15 cellular contexts compared by ENCODE assay signal in genomic region chr6:52509281-52510212, GRCh38.
DNase-seq lines count a peak whose midpoint lies in the region; ATAC-seq and TF ChIP-seq lines count a peak whose summit lies in the region.
"Had no signal": no experiment of that assay in that cellular context is flagged by ENCODE, and none has a peak within 500 bp of the region (broad histone marks: within the 10 kb centered on the region; RNA-seq: fewer than 3 reads in every experiment).

No MANE protein-coding gene starts in this region.

- H3K27ac ChIP-seq in BLaER1 = peak overlapping the region; percentile 32; the same call in 1 of the 2 replicates
- H3K27ac ChIP-seq: upper lobe of right lung had no signal

- peaks cover 92% of the 10 kb centered on the region for H3K36me3 ChIP-seq in BLaER1

- peak overlapping the region; percentile 78 for H3K4me2 ChIP-seq in BLaER1

- H3K4me1 Mint-ChIP-seq in HFFc6 (ENCODE audit: low read depth) (peaks cover 97% of the 10 kb centered on the region), neural crest cell (peaks cover 15% of the 10 kb centered on the region)

- H4K20me1 ChIP-seq in BLaER1 = no peaks in the 10 kb centered on the region

- peaks cover 33% of the 10 kb centered on the region for H3K27me3 Mint-ChIP-seq in HFFc6 (ENCODE audit: insufficient read depth)
- H3K27me3 Mint-ChIP-seq in neural crest cell (ENCODE audit: low read depth) = no peaks in the 10 kb centered on the region
- H3K27me3 Mint-ChIP-seq: activated CD4-positive, alpha-beta T cell treated with anti-CD3 and anti-CD28 coated beads for 36 hours had no signal

- peak overlapping the region; percentile 98 for H3K27ac Mint-ChIP-seq in HFFc6
- H3K27ac Mint-ChIP-seq in neural crest cell (ENCODE audit: unreplicated experiment) = peak overlapping the region; percentile 27
- H3K27ac Mint-ChIP-seq: activated CD4-positive, alpha-beta T cell treated with anti-CD3 and anti-CD28 coated beads for 36 hours had no signal

- no peak for TF ChIP-seq CTCF in HFFc6 (IDR thresholded peaks at IDR 0.05)
- no peak for TF ChIP-seq CTCF in neural crest cell (conservative IDR thresholded peaks at IDR 0.05)

- H3K4me1 ChIP-seq in BLaER1 = peaks cover 94% of the 10 kb centered on the region

- peak overlapping the region; percentile 79 for H3K4me3 Mint-ChIP-seq in HFFc6
- H3K4me3 Mint-ChIP-seq in neural crest cell = no peak overlapping the region
- H3K4me3 Mint-ChIP-seq: activated CD4-positive, alpha-beta T cell treated with anti-CD3 and anti-CD28 coated beads for 36 hours; immature natural killer cell had no signal

- no peak overlapping the region for H3K4me3 ChIP-seq in BLaER1
- H3K4me3 ChIP-seq: upper lobe of right lung had no signal

- intact Hi-C loops in sciatic nerve (cut with DNase I) = loop anchor here (10.0 kb wide), 1 partner anchor 65 kb away; the partner anchor contains the start of gene TRAM2

- H3K9me3 ChIP-seq in BLaER1 = no peaks in the 10 kb centered on the region
- H3K9me3 ChIP-seq: upper lobe of right lung had no signal

- peak; percentile 78 for DNase-seq in HFFc6
- DNase-seq in brain pericyte (ENCODE audit: low read depth, low spot score) = peak; percentile 78
- DNase-seq in neural crest cell (ENCODE audit: low read depth, low spot score) = no peak
- DNase-seq in sciatic nerve (ENCODE audit: low spot score) = no peak
- no peak for DNase-seq in HUDEP-2 (lab: John Stamatoyannopoulos, UW; ENCODE audit: unreplicated experiment in 76 of 76)
- no peak for DNase-seq in OCI-M1 (lab: John Stamatoyannopoulos, UW)
- DNase-seq in NCI-H1436 (lab: John Stamatoyannopoulos, UW) = no peak
- DNase-seq: activated CD4-positive, alpha-beta T cell treated with anti-CD3 and anti-CD28 coated beads for 36 hours; activated T-cell treated with anti-CD3 and anti-CD28 coated beads for 4 hours; DMS79; effector CD4-positive, alpha-beta T cell; immature natural killer cell; MV-4-11; upper lobe of right lung had no signal

- no peaks in the 10 kb centered on the region for H3K27me3 ChIP-seq in BLaER1
- H3K27me3 ChIP-seq: upper lobe of right lung had no signal

- H3K9ac ChIP-seq in BLaER1 = no peak overlapping the region

- H3K9me3 Mint-ChIP-seq in HFFc6 (peaks cover 4% of the 10 kb centered on the region; the same call in 1 of the 2 replicates), neural crest cell (no peaks in the 10 kb centered on the region)
- H3K9me3 Mint-ChIP-seq: immature natural killer cell had no signal

- peaks cover 89% of the 10 kb centered on the region for H3K36me3 Mint-ChIP-seq in HFFc6 (ENCODE audit: low read depth)
- peaks cover 13% of the 10 kb centered on the region for H3K36me3 Mint-ChIP-seq in neural crest cell (ENCODE audit: low read depth)

- ATAC-seq in sciatic nerve = no peak
- ATAC-seq: activated CD4-positive, alpha-beta T cell treated with anti-CD3 and anti-CD28 coated beads for 36 hours; upper lobe of right lung had no signal

Comparison
In these comparisons a context has a peak if more than half of its experiments do, and no peak if none do; other contexts are left out.
1. DNase-seq: peak in HFFc6 (single experiment) and brain pericyte (single experiment); none in neural crest cell (single experiment), sciatic nerve (single experiment), HUDEP-2 (0 of 76), OCI-M1 (single experiment) and NCI-H1436 (single experiment).